ENCODE assay signal across 1 cellular context in the genomic region with DNA sequence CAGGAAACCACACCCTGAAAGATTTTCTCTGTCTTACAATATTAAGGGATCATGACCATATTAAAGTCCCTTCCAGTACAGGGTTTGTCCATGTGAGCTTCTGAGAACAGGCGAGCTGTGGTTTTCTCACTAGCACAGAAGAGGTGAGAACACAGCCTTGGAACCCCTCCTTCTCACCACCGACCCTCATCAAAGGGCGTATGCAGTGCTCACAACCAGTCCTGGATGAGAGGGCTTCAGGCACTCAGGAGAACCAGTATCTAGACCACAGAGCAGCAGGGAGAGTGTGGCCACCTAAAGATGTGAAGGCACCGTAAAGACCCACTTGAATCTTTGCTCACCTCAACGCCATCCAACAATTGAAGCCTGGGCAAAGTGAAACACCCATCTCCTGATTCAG.
TF ChIP-seq lines count a peak whose summit lies in the region.

No MANE protein-coding gene starts in this region.

TF ChIP-seq in IMR-90, 13 proteins besides CTCF, POLR2A, EP300 and RAD21 (continued from another document):
- no peak for TF ChIP-seq ELK1 (IDR thresholded peaks at IDR 0.05; ENCODE audit: borderline replicate concordance, low read depth, low read length)
- TF ChIP-seq RFX5 (IDR thresholded peaks at IDR 0.05; ENCODE audit: low read depth, low read length) = no peak
- no peak for TF ChIP-seq MAFK (IDR thresholded peaks at IDR 0.05; ENCODE audit: low read depth, low read length)
- no peak for TF ChIP-seq RCOR1 (IDR thresholded peaks at IDR 0.05; ENCODE audit: insufficient replicate concordance, low read length)
TF ChIP-seq in IMR-90: peak in this region for 0.
